In genomic region chr15:72636519-72637282, GRCh38 we compare ENCODE assay signal across 1 cellular context.
TF ChIP-seq lines count a peak whose summit lies in the region.

No MANE protein-coding gene starts in this region.

TF ChIP-seq in K562, 482 proteins besides CTCF, POLR2A, EP300 and RAD21 (continued from another document):
- peak in 1 of 2 experiments; percentile 35 for TF ChIP-seq E2F6 (IDR thresholded peaks at IDR 0.05; ENCODE audit: borderline replicate concordance in 1 of 2, extremely low read depth in 1 of 2, insufficient read depth in 1 of 2, insufficient read length in 1 of 2, low read depth in 1 of 2, low read length in 1 of 2, poor library complexity in 1 of 2, severe bottlenecking in 1 of 2)
- peak; percentile 85 for TF ChIP-seq USF2 (CRISPR knock-in tag; IDR thresholded peaks at IDR 0.05)
- TF ChIP-seq POLR2G (IDR thresholded peaks at IDR 0.05; ENCODE audit: low read depth, low read length), result peak; percentile 55
